ENCODE assay signal across 11 cellular contexts in genomic region chr4:15689540-15689939, GRCh38. TPM values are rescaled to one million over a fixed set of nuclear protein-coding genes. Genes with fewer than 3 reads are reported as not detected.
A peak's percentile ranks its signal among the peaks of the same experiment; 100 is the strongest.
DNase-seq lines count a peak whose midpoint lies in the region; ATAC-seq and TF ChIP-seq lines count a peak whose summit lies in the region.
"Had no signal": no experiment of that assay in that cellular context is flagged by ENCODE, and none has a peak within 500 bp of the region (broad histone marks: within the 10 kb centered on the region; RNA-seq: fewer than 3 reads in every experiment).

No MANE protein-coding gene starts in this region.

- no peak for ATAC-seq in RWPE2 (ENCODE audit: low read depth)
- no peak for ATAC-seq in foreskin keratinocyte
- ATAC-seq: gastrocnemius medialis had no signal

- dilution Hi-C loops in mammary epithelial cell (cut with HindIII; ENCODE audit: low sequenced_read_pairs): no loop called here

- H3K9me3 ChIP-seq in mammary epithelial cell (replicated peaks; ENCODE audit: insufficient read depth, low read length) (no peaks in the 10 kb centered on the region), breast epithelium (no peaks in the 10 kb centered on the region), RWPE2 (ENCODE audit: severe bottlenecking) (no peaks in the 10 kb centered on the region), spleen (no peaks in the 10 kb centered on the region)
- H3K9me3 ChIP-seq: colonic mucosa, gastrocnemius medialis had no signal

- no TSS peak for BruUV-seq in mammary epithelial cell (replicated peaks; lab: Mats Ljungman, UMichigan)

- in situ Hi-C loops in mammary epithelial cell (cut with MboI; ENCODE audit: low sequenced_read_pairs in 2 of 2): loop anchor here in 1 of 2 donors (25.0 kb wide), 1 partner anchor 248 kb away; the partner anchor contains the start of gene FGFBP1

- intact Hi-C loops in mammary epithelial cell (cut with micrococcal nuclease): no loop called here
- intact Hi-C loops in breast epithelium (cut with DNase I; ENCODE audit: low total_unique reads): no loop called here
- intact Hi-C loops in spleen (cut with DNase I; ENCODE audit: low total_unique reads): no loop called here
- intact Hi-C loops in posterior vena cava (cut with DNase I): no loop called here

- TF ChIP-seq CTCF in mammary epithelial cell (conservative IDR thresholded peaks at IDR 0.05 in 1 of 2, IDR thresholded peaks at IDR 0.05 in 1 of 2; ENCODE audit: extremely low read depth in 1 of 2, insufficient read depth in 1 of 2, low read depth in 1 of 2, low read length in 2 of 2): no peak
- TF ChIP-seq CTCF in breast epithelium (IDR thresholded peaks at IDR 0.05): no peak
- no peak for TF ChIP-seq CTCF in RWPE2 (IDR thresholded peaks at IDR 0.05; ENCODE audit: poor library complexity, severe bottlenecking)
- TF ChIP-seq CTCF in foreskin keratinocyte (conservative IDR thresholded peaks at IDR 0.05): no peak
- no peak for TF ChIP-seq CTCF in spleen (IDR thresholded peaks at IDR 0.05 in 8 of 11, conservative IDR thresholded peaks at IDR 0.05 in 3 of 11)

- no peak for TF ChIP-seq POLR2A in breast epithelium (IDR thresholded peaks at IDR 0.05)
- no peak for TF ChIP-seq POLR2A in spleen (IDR thresholded peaks at IDR 0.05)

- H3K4me1 ChIP-seq in mammary epithelial cell (ENCODE audit: insufficient read depth, low read length) (peaks cover 42% of the 10 kb centered on the region), breast epithelium (no peaks in the 10 kb centered on the region), RWPE2 (ENCODE audit: insufficient read depth, poor library complexity, severe bottlenecking) (peaks cover 40% of the 10 kb centered on the region), foreskin keratinocyte (peaks cover 40% of the 10 kb centered on the region), spleen (peaks cover 0 to 57% (median 11%) of the 10 kb centered on the region in 6 donors)
- H3K4me1 ChIP-seq: colonic mucosa, gastrocnemius medialis had no signal

- peak overlapping the region; percentile 67 for H3K4me2 ChIP-seq in mammary epithelial cell (ENCODE audit: insufficient read depth, low read depth, low read length)

- DNase-seq in mammary epithelial cell (no peak), breast epithelium (ENCODE audit: low spot score in 2 of 2) (no peak), RWPE2 (ENCODE audit: low spot score) (no peak), foreskin keratinocyte (no peak), spleen (no peak), middle frontal gyrus (ENCODE audit: extremely low spot score, low spot score) (no peak), posterior vena cava (ENCODE audit: low spot score) (no peak), NCI-H226 (no peak)
- DNase-seq: 8988T, colonic mucosa, gastrocnemius medialis had no signal

- CTCF ChIA-PET in mammary epithelial cell (lab: Charles Lee; ENCODE audit: low non-redundant PET): no interaction called here

- H4K20me1 ChIP-seq in mammary epithelial cell (ENCODE audit: insufficient read depth, low read length): no peaks in the 10 kb centered on the region

- peaks cover 31% of the 10 kb centered on the region for H3K79me2 ChIP-seq in mammary epithelial cell (ENCODE audit: insufficient read depth, low read length)

- WGBS in mammary epithelial cell (ENCODE audit: low coverage, missing lambda C conversion rate): 87% methylated on average over 2 of the region's 2 CpGs
- WGBS in spleen, 5 donors: 50 to 76% (median 59%) methylated on average over 2 of the region's 2 CpGs

- no peak overlapping the region for H3K9ac ChIP-seq in mammary epithelial cell (ENCODE audit: insufficient read depth, low read length)

- H3K27ac ChIP-seq in mammary epithelial cell (ENCODE audit: insufficient read depth, low read depth, low read length): peak overlapping the region; percentile 81
- no peak overlapping the region for H3K27ac ChIP-seq in breast epithelium
- peak overlapping the region; percentile 98 for H3K27ac ChIP-seq in RWPE2 (ENCODE audit: poor library complexity, severe bottlenecking)
- peak overlapping the region; percentile 71 for H3K27ac ChIP-seq in foreskin keratinocyte
- peak overlapping the region in 7 of 8 donors; percentile 67 to 89 (median 74) for H3K27ac ChIP-seq in spleen
- H3K27ac ChIP-seq: colonic mucosa, gastrocnemius medialis had no signal

- H3K36me3 ChIP-seq in mammary epithelial cell (ENCODE audit: insufficient read depth, low read length) (peaks cover 21% of the 10 kb centered on the region), breast epithelium (no peaks in the 10 kb centered on the region), RWPE2 (ENCODE audit: low read depth) (peaks cover 51% of the 10 kb centered on the region), spleen (peaks cover 3 to 37% (median 15%) of the 10 kb centered on the region in 6 donors)
- H3K36me3 ChIP-seq: colonic mucosa had no signal

- H3K27me3 ChIP-seq in mammary epithelial cell (ENCODE audit: insufficient read depth, low read length) (no peaks in the 10 kb centered on the region), breast epithelium (no peaks in the 10 kb centered on the region), RWPE2 (ENCODE audit: insufficient read depth, poor library complexity, severe bottlenecking) (no peaks in the 10 kb centered on the region), foreskin keratinocyte (no peaks in the 10 kb centered on the region), spleen (replicated peaks in 1 of 7) (no peaks in the 10 kb centered on the region)
- H3K27me3 ChIP-seq: colonic mucosa, gastrocnemius medialis had no signal

- H3K4me3 ChIP-seq in mammary epithelial cell (replicated peaks in 1 of 3; ENCODE audit: insufficient read depth in 1 of 3, low read depth in 2 of 3, low read length in 3 of 3): no peak overlapping the region
- no peak overlapping the region for H3K4me3 ChIP-seq in breast epithelium
- H3K4me3 ChIP-seq in RWPE2 (ENCODE audit: severe bottlenecking): no peak overlapping the region
- peak overlapping the region in 1 of 8 donors; percentile 5 for H3K4me3 ChIP-seq in spleen
- H3K4me3 ChIP-seq: colonic mucosa, gastrocnemius medialis had no signal

- H2AFZ ChIP-seq in mammary epithelial cell (ENCODE audit: low read depth, low read length): no peak overlapping the region

RNA-seq across cellular contexts. Expression of gene FAM200B, which starts 7.9 kb away (rescaled TPM):
- 10 to 100 TPM; 19.3 to 36.1 TPM for total RNA-seq in mammary epithelial cell
- polyA plus RNA-seq in mammary epithelial cell: 22.8 TPM
- polyA minus RNA-seq in mammary epithelial cell: 7.6 TPM
- total RNA-seq in breast epithelium: 10 to 100 TPM; 34.7 to 66.9 (median 55.9) TPM
- total RNA-seq in foreskin keratinocyte: 34.8 and 35.2 TPM in 2 replicates
- 32.8 and 38.3 TPM in 2 replicates for polyA plus RNA-seq in foreskin keratinocyte
- 10 to 100 TPM; 17.4 to 42.0 (median 27.9) TPM for total RNA-seq in spleen
- polyA plus RNA-seq in spleen: 10 to 100 TPM; 28.0 to 39.8 (median 38.6) TPM
- 10 to 100 TPM; 30.4 to 36.8 TPM for total RNA-seq in posterior vena cava

RNA-seq across cellular contexts. Expression of gene BST1, which starts 13.3 kb away (rescaled TPM):
- total RNA-seq in mammary epithelial cell (under 1 TPM; under 0.01 to 0.47 TPM), breast epithelium (10 to 100 TPM in 1 of 3 donors, 1 to 10 TPM in 2; 6.4 to 16.6 (median 7.5) TPM), foreskin keratinocyte (3.2 and 4.4 TPM in 2 replicates), spleen (10 to 100 TPM; 12.3 to 54.3 (median 25.1) TPM), posterior vena cava (10 to 100 TPM; 19.3 to 26.2 TPM)
- polyA plus RNA-seq in mammary epithelial cell (0.50 TPM), foreskin keratinocyte (3.4 and 4.3 TPM in 2 replicates), spleen (1 to 10 TPM; 3.8 to 5.9 (median 4.8) TPM)
- polyA minus RNA-seq in mammary epithelial cell: not detected

RNA-seq across cellular contexts. Expression of gene FBXL5, which starts 34.4 kb away (rescaled TPM):
- total RNA-seq in mammary epithelial cell (100 to 1,000 TPM in 1 of 2 donors, 10 to 100 TPM in 1; 72.1 to 109 TPM), breast epithelium (100 to 1,000 TPM; 178 to 231 (median 202) TPM), foreskin keratinocyte (58.4 and 59.8 TPM in 2 replicates), spleen (100 to 1,000 TPM in 5 of 7 donors, 10 to 100 TPM in 2; 98.2 to 210 (median 141) TPM), posterior vena cava (100 to 1,000 TPM; 104 to 122 TPM)
- polyA plus RNA-seq in mammary epithelial cell (31.2 TPM), foreskin keratinocyte (25.5 and 31.2 TPM in 2 replicates), spleen (10 to 100 TPM; 33.8 to 54.1 (median 33.9) TPM)
- 41.3 TPM for polyA minus RNA-seq in mammary epithelial cell

Comparison
In these comparisons a context has a peak if more than half of its experiments do, and no peak if none do; other contexts are left out.
1. H3K27ac ChIP-seq: peak in mammary epithelial cell (single experiment), RWPE2 (single experiment), foreskin keratinocyte (single experiment) and spleen (7 of 8); none in breast epithelium (0 of 2).